ENCODE assay signal across 8 cellular contexts in the genomic region with DNA sequence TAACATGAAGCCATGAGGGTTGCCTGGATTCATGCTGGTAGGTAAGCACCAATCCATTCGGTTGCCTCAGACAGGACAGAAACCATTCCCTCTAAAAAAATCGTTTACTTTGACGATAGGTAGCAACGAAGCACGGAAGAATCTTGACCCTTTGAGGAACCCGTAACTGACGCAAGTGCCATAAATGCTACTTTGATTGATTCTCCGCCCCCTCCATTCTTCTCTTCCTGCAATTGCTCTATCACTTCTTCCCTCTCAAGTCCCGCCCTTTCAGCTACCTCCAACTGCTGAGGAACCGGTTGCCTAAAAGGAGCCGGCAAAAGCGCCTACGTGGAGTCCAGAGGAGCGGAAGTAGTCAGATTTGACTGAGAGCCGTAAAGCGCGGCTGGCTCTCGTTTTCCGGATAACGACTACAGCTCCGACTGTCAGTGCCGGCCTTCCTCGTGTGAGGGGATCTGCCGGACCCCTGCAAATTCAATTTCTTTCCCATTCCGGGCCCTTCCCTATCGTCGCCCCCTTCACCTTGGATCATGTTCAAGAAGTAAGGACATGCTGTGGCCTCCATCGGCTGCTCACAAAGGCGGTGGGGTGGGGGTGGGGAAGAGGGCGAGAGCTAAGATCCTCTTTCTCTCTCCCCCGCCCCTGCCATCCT. TPM values are rescaled to one million over a fixed set of nuclear protein-coding genes. Genes with fewer than 3 reads are reported as not detected.
DNase-seq lines count a peak whose midpoint lies in the region; TF ChIP-seq lines count a peak whose summit lies in the region.

A gene with protein sequence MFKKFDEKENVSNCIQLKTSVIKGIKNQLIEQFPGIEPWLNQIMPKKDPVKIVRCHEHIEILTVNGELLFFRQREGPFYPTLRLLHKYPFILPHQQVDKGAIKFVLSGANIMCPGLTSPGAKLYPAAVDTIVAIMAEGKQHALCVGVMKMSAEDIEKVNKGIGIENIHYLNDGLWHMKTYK (plus strand): TSS at position 395 of the 652 bp plus-strand sequence. CDS start 136 bp downstream, at position 531.

- H3K27me3 Mint-ChIP-seq in activated naive CD4-positive, alpha-beta T cell treated with anti-CD3 and anti-CD28 coated beads, Interleukin-2, amount 50 U/mL, for 24 hours: no peaks in the 10 kb centered on the region

- peak within 1 kb of the TSS; percentile 98 for H3K4me3 Mint-ChIP-seq in activated naive CD4-positive, alpha-beta T cell treated with anti-CD3 and anti-CD28 coated beads, Interleukin-2, amount 50 U/mL, for 24 hours

- H3K36me3 Mint-ChIP-seq in activated naive CD4-positive, alpha-beta T cell treated with anti-CD3 and anti-CD28 coated beads, Interleukin-2, amount 50 U/mL, for 24 hours: peaks cover 3% of the 10 kb centered on the region

- peak in 1 of 2 donors; percentile 57 for TF ChIP-seq POLR2A in suprapubic skin (IDR thresholded peaks at IDR 0.05)

- H3K9me3 Mint-ChIP-seq in activated naive CD4-positive, alpha-beta T cell treated with anti-CD3 and anti-CD28 coated beads, Interleukin-2, amount 50 U/mL, for 24 hours: no peaks in the 10 kb centered on the region

- H3K27ac Mint-ChIP-seq in activated naive CD4-positive, alpha-beta T cell treated with anti-CD3 and anti-CD28 coated beads, Interleukin-2, amount 50 U/mL, for 24 hours: peak within 1 kb of the TSS; percentile 99

- peak within 1 kb of the TSS; percentile 62 for H3K27ac ChIP-seq in HEK293 (ENCODE audit: extremely low read depth, low read depth, low read length)
- H3K27ac ChIP-seq in SK-N-MC: peak within 1 kb of the TSS; percentile 95
- H3K27ac ChIP-seq in suprapubic skin: peak within 1 kb of the TSS; percentile 93

- H3K36me3 ChIP-seq in HEK293 (ENCODE audit: control insufficient read depth in 2 of 2, insufficient read depth in 1 of 2, low read length in 2 of 2) (peaks cover 0 to 14% of the 10 kb centered on the region in 2 experiments), SK-N-MC (ENCODE audit: insufficient read depth, low read length) (peaks cover 18% of the 10 kb centered on the region; the same call in 1 of the 2 replicates), suprapubic skin (no peaks in the 10 kb centered on the region)

- no peak for TF ChIP-seq EP300 in suprapubic skin (IDR thresholded peaks at IDR 0.05)

- H3K4me1 Mint-ChIP-seq in activated naive CD4-positive, alpha-beta T cell treated with anti-CD3 and anti-CD28 coated beads, Interleukin-2, amount 50 U/mL, for 24 hours: peaks cover 10% of the 10 kb centered on the region

- H3K4me1 ChIP-seq in HEK293 (ENCODE audit: control insufficient read depth, insufficient read depth, low read length): no peaks in the 10 kb centered on the region; the same call in 1 of the 2 replicates
- H3K4me1 ChIP-seq in suprapubic skin: peaks cover 9% of the 10 kb centered on the region

- H3K27me3 ChIP-seq in suprapubic skin: no peaks in the 10 kb centered on the region

- CTCF ChIA-PET in HEK293 (lab: Yijun Ruan, JAX): interaction anchor here (1.2 kb wide), 1 partner anchor 53 kb away, joined by 4 read pairs; no protein-coding TSS in a partner anchor

- TF ChIP-seq CTCF in HEK293 (tag by site-specific recombination; IDR thresholded peaks at IDR 0.05) (no peak), suprapubic skin (IDR thresholded peaks at IDR 0.05) (no peak)

- DNase-seq in GM03348 (ENCODE audit: low spot score) (peak; percentile 77), MV-4-11 (lab: John Stamatoyannopoulos, UW) (peak; percentile 96), SK-N-MC (ENCODE audit: low read depth, low spot score) (peak; percentile 90), globus pallidus (ENCODE audit: low spot score) (peak; percentile 80), nucleus accumbens (lab: John Stamatoyannopoulos, UW) (peak; percentile 11 to 86 (median 54)), suprapubic skin (ENCODE audit: low spot score in 2 of 2) (peak; percentile 85 to 87)

- H3K4me3 ChIP-seq in HEK293 (ENCODE audit: low read depth, low read length) (peak within 1 kb of the TSS; percentile 54), SK-N-MC (peak within 1 kb of the TSS; percentile 88), suprapubic skin (peak within 1 kb of the TSS; percentile 58)

- POLR2A ChIA-PET in HEK293 (lab: Yijun Ruan, JAX): interaction anchor here (0.6 to 2.6 kb wide), 9 partner anchors 23 to 280 kb away, joined by 3 to 37 read pairs (median 4); a partner anchor contains a TSS

- H3K9me3 ChIP-seq in HEK293 (ENCODE audit: control insufficient read depth, insufficient read depth, low read depth, low read length) (no peaks in the 10 kb centered on the region), SK-N-MC (ENCODE audit: low read depth, low read length) (no peaks in the 10 kb centered on the region), suprapubic skin (no peaks in the 10 kb centered on the region)

- WGBS in suprapubic skin: 43% methylated on average over 31 of the region's 31 CpGs

- peak within 1 kb of the TSS; percentile 90 for H3K9ac ChIP-seq in SK-N-MC (ENCODE audit: insufficient read length)

TF ChIP-seq in HEK293, 187 proteins besides CTCF, POLR2A, EP300 and RAD21 (continues in another document):
- TF ChIP-seq ZXDB (tag by site-specific recombination; IDR thresholded peaks at IDR 0.05) (peak; percentile 49; the same call in 1 of the 2 replicates), ZBTB48 (tag by site-specific recombination; IDR thresholded peaks at IDR 0.05) (no peak), ZNF157 (tag by site-specific recombination; IDR thresholded peaks at IDR 0.05) (no peak), SP7 (tag by site-specific recombination; IDR thresholded peaks at IDR 0.05) (peak; percentile 67), ZNF292 (tag by site-specific recombination; IDR thresholded peaks at IDR 0.05; ENCODE audit: borderline replicate concordance, low read depth) (no peak), WT1 (tag by site-specific recombination; IDR thresholded peaks at IDR 0.05) (no peak), ZNF394 (tag by site-specific recombination; IDR thresholded peaks at IDR 0.05; ENCODE audit: borderline replicate concordance) (peak; percentile 54; the same call in 1 of the 2 replicates), ZNF548 (tag by site-specific recombination; IDR thresholded peaks at IDR 0.05) (no peak), ZNF221 (tag by site-specific recombination; IDR thresholded peaks at IDR 0.05; ENCODE audit: borderline replicate concordance) (no peak), ZNF169 (tag by site-specific recombination; IDR thresholded peaks at IDR 0.05) (no peak), ZNF132 (tag by site-specific recombination; IDR thresholded peaks at IDR 0.05; ENCODE audit: borderline replicate concordance) (no peak), ZNF2 (tag by site-specific recombination; IDR thresholded peaks at IDR 0.05) (no peak), ZBTB1 (tag by site-specific recombination; IDR thresholded peaks at IDR 0.05) (no peak), ZNF626 (tag by site-specific recombination; IDR thresholded peaks at IDR 0.05) (no peak), EGR2 (tag by site-specific recombination; IDR thresholded peaks at IDR 0.05; ENCODE audit: low read depth) (0 out of 2 replicates have a peak, but pooled peaks have one; percentile 27), KLF10 (tag by site-specific recombination; IDR thresholded peaks at IDR 0.05) (no peak), ZNF138 (tag by site-specific recombination; IDR thresholded peaks at IDR 0.05; ENCODE audit: borderline replicate concordance) (no peak), KLF9 (tag by site-specific recombination; IDR thresholded peaks at IDR 0.05; ENCODE audit: low read depth) (peak; percentile 58; the same call in 1 of the 2 replicates)
- TF ChIP-seq, protein P1, sequence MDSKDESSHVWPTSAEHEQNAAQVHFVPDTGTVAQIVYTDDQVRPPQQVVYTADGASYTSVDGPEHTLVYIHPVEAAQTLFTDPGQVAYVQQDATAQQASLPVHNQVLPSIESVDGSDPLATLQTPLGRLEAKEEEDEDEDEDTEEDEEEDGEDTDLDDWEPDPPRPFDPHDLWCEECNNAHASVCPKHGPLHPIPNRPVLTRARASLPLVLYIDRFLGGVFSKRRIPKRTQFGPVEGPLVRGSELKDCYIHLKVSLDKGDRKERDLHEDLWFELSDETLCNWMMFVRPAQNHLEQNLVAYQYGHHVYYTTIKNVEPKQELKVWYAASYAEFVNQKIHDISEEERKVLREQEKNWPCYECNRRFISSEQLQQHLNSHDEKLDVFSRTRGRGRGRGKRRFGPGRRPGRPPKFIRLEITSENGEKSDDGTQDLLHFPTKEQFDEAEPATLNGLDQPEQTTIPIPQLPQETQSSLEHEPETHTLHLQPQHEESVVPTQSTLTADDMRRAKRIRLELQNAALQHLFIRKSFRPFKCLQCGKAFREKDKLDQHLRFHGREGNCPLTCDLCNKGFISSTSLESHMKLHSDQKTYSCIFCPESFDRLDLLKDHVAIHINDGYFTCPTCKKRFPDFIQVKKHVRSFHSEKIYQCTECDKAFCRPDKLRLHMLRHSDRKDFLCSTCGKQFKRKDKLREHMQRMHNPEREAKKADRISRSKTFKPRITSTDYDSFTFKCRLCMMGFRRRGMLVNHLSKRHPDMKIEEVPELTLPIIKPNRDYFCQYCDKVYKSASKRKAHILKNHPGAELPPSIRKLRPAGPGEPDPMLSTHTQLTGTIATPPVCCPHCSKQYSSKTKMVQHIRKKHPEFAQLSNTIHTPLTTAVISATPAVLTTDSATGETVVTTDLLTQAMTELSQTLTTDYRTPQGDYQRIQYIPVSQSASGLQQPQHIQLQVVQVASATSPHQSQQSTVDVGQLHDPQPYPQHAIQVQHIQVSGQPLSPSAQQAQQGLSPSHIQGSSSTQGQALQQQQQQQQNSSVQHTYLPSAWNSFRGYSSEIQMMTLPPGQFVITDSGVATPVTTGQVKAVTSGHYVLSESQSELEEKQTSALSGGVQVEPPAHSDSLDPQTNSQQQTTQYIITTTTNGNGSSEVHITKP (tag by site-specific recombination; IDR thresholded peaks at IDR 0.05): peak; percentile 95
- TF ChIP-seq, protein P2, sequence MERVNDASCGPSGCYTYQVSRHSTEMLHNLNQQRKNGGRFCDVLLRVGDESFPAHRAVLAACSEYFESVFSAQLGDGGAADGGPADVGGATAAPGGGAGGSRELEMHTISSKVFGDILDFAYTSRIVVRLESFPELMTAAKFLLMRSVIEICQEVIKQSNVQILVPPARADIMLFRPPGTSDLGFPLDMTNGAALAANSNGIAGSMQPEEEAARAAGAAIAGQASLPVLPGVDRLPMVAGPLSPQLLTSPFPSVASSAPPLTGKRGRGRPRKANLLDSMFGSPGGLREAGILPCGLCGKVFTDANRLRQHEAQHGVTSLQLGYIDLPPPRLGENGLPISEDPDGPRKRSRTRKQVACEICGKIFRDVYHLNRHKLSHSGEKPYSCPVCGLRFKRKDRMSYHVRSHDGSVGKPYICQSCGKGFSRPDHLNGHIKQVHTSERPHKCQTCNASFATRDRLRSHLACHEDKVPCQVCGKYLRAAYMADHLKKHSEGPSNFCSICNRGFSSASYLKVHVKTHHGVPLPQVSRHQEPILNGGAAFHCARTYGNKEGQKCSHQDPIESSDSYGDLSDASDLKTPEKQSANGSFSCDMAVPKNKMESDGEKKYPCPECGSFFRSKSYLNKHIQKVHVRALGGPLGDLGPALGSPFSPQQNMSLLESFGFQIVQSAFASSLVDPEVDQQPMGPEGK (tag by site-specific recombination; IDR thresholded peaks at IDR 0.05): 0 out of 2 replicates have a peak, but pooled peaks have one; percentile 19

RNA-seq across cellular contexts. Expression of the gene that starts here (rescaled TPM):
- 10 to 100 TPM; 17.6 to 25.7 (median 21.5) TPM for total RNA-seq in suprapubic skin

Comparison
In these comparisons a context has a peak if more than half of its experiments do, and no peak if none do; other contexts are left out.
1. Peak in every context shown above with its lines: DNase-seq, H3K4me3 ChIP-seq and H3K27ac ChIP-seq.